8 cellular contexts compared by ENCODE assay signal in the genomic region with DNA sequence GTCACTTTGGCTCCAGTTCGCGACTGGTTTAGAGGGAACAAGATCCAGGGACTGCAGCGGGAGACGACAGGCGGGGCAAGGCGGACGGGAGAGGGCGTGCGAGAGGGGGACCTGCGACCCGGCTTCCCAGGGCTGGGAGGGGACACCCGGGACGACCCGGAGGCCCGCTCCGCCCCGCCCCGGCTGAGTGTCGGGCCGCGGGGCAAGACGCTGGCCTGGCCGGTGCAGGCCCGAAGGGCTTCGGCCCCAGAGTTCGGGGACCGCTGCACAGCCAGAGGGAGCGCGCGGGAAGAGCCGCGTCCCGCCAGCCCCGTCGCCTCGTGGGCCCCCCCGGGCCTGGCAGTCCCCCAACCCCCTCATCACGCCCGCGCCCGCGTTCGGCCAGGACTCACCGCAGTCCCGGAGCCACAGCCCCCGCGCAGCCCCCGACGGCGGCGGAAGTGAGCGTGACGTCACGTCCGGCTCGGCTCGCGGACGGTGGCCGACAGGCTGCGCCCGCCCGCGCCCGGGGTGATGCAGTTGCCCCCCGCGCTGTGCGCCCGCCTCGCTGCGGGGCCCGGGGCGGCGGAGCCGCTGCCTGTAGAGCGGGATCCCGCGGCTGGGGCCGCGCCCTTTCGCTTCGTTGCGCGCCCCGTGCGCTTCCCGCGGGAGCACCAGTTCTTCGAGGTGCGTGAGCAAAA. TPM values are rescaled to one million over a fixed set of nuclear protein-coding genes. Genes with fewer than 3 reads are reported as not detected.
DNase-seq lines count a peak whose midpoint lies in the region; ATAC-seq and TF ChIP-seq lines count a peak whose summit lies in the region.

Gene TUBGCP2 (minus strand): TSS at position 442 of the 680 bp plus-strand sequence. CDS start 5,931 bp downstream, outside the sequence.
A gene with protein sequence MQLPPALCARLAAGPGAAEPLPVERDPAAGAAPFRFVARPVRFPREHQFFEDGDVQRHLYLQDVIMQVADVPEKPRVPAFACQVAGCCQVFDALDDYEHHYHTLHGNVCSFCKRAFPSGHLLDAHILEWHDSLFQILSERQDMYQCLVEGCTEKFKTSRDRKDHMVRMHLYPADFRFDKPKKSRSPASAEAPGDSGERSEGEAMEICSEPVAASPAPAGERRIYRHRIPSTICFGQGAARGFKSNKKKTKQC (plus strand): TSS at position 484 of the 680 bp plus-strand sequence. CDS start 30 bp downstream, at position 514.

- peak within 1 kb of the TSS; percentile 100 for H3K4me3 ChIP-seq in OCI-LY3 (ENCODE audit: low read length)

- no peak within 1 kb of the TSS for H2AFZ ChIP-seq in OCI-LY3 (ENCODE audit: low read depth, low read length)

- H3K9me3 ChIP-seq in OCI-LY3 (ENCODE audit: insufficient read depth, low read length): no peaks in the 10 kb centered on the region

- H3K27me3 ChIP-seq in OCI-LY3 (ENCODE audit: low read depth, low read length): no peaks in the 10 kb centered on the region

- peak within 1 kb of the TSS; percentile 96 for H3K9ac ChIP-seq in OCI-LY3 (ENCODE audit: low read length)

- peaks cover 46% of the 10 kb centered on the region for H3K79me2 ChIP-seq in OCI-LY3 (ENCODE audit: low read length)

- H4K20me1 ChIP-seq in OCI-LY3 (ENCODE audit: insufficient read depth, low read length): peaks cover 4% of the 10 kb centered on the region

- peaks cover 27% of the 10 kb centered on the region for H3K4me1 ChIP-seq in OCI-LY3 (ENCODE audit: low read length)

- ATAC-seq in HG03442 (IDR thresholded peaks at IDR 0.05; ENCODE audit: unreplicated experiment): peak; percentile 68

- DNase-seq in CD1c-positive myeloid dendritic cell (ENCODE audit: extremely low spot score) (peak; percentile 95), GM19240 (ENCODE audit: insufficient read length, low spot score) (peak; percentile 81), activated T-cell treated with anti-CD3 and anti-CD28 coated beads for 24 hours (ENCODE audit: low read depth) (peak; percentile 84), epithelial cell of prostate (ENCODE audit: low read depth, low spot score) (no peak), mucosa of gallbladder (ENCODE audit: low spot score) (peak; percentile 87)
- DNase-seq in stimulated activated CD8-positive, alpha-beta memory T cell treated with anti-CD3 and anti-CD28 coated beads, Interleukin-4, amount 100 ng/mL, for 4 hours (ENCODE audit: low read depth in 2 of 2, low spot score in 1 of 2): peak; percentile 71 to 79

- peak within 1 kb of the TSS; percentile 88 for H3K27ac ChIP-seq in OCI-LY3 (ENCODE audit: low read length)
- H3K27ac ChIP-seq in epithelial cell of prostate: peak within 1 kb of the TSS; percentile 94

- peak within 1 kb of the TSS; percentile 79 for H3K4me2 ChIP-seq in OCI-LY3 (ENCODE audit: low read length)

- TF ChIP-seq CTCF in OCI-LY3 (IDR thresholded peaks at IDR 0.05; ENCODE audit: low read depth, low read length): peak; percentile 7; the same call in 1 of the 2 replicates

- H3K36me3 ChIP-seq in OCI-LY3 (replicated peaks; ENCODE audit: low read depth, low read length): peaks cover 4% of the 10 kb centered on the region

RNA-seq across cellular contexts. Expression of gene TUBGCP2, which starts in this region (rescaled TPM):
- 56.9 TPM for total RNA-seq in mucosa of gallbladder

RNA-seq across cellular contexts. Expression of the second gene that starts in this region (rescaled TPM):
- 35.9 TPM for total RNA-seq in mucosa of gallbladder
